ENCODE assay signal across 1 cellular context in genomic region chr6:158031445-158032353, GRCh38.
TF ChIP-seq lines count a peak whose summit lies in the region.

No MANE protein-coding gene starts in this region.

TF ChIP-seq in K562, 482 proteins besides CTCF, POLR2A, EP300 and RAD21 (continued from another document and continues in another):
- no peak for TF ChIP-seq KLF13 (tag; IDR thresholded peaks at IDR 0.05; ENCODE audit: borderline replicate concordance, low read depth)
- peak; percentile 31 for TF ChIP-seq NCOR1 (IDR thresholded peaks at IDR 0.05)
- TF ChIP-seq TCF3 (CRISPR knock-in tag; IDR thresholded peaks at IDR 0.05), result peak; percentile 49
- TF ChIP-seq NR3C1 (CRISPR knock-in tag; IDR thresholded peaks at IDR 0.05), result no peak
- TF ChIP-seq HMG20B (CRISPR knock-in tag; IDR thresholded peaks at IDR 0.05), result no peak
- no peak for TF ChIP-seq ZKSCAN8 (CRISPR knock-in tag; IDR thresholded peaks at IDR 0.05)
- TF ChIP-seq, protein P1, sequence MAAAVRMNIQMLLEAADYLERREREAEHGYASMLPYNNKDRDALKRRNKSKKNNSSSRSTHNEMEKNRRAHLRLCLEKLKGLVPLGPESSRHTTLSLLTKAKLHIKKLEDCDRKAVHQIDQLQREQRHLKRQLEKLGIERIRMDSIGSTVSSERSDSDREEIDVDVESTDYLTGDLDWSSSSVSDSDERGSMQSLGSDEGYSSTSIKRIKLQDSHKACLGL (CRISPR knock-in tag; IDR thresholded peaks at IDR 0.05; ENCODE audit: borderline replicate concordance, poor library complexity, severe bottlenecking), result no peak
- no peak for TF ChIP-seq SOX6 (IDR thresholded peaks at IDR 0.05)
- no peak for TF ChIP-seq ZFX (CRISPR knock-in tag; IDR thresholded peaks at IDR 0.05)
- no peak for TF ChIP-seq CHD2 (IDR thresholded peaks at IDR 0.05; ENCODE audit: low read depth, low read length)
- no peak for TF ChIP-seq KHSRP (IDR thresholded peaks at IDR 0.05)
- TF ChIP-seq MCM5 (IDR thresholded peaks at IDR 0.05; ENCODE audit: low read depth), result no peak
- TF ChIP-seq MGA (IDR thresholded peaks at IDR 0.05), result no peak
- TF ChIP-seq ZFP1 (CRISPR knock-in tag; IDR thresholded peaks at IDR 0.05), result no peak
- TF ChIP-seq RBM34 (IDR thresholded peaks at IDR 0.05; ENCODE audit: borderline replicate concordance, insufficient read depth, low read length), result no peak
- TF ChIP-seq, protein P2, sequence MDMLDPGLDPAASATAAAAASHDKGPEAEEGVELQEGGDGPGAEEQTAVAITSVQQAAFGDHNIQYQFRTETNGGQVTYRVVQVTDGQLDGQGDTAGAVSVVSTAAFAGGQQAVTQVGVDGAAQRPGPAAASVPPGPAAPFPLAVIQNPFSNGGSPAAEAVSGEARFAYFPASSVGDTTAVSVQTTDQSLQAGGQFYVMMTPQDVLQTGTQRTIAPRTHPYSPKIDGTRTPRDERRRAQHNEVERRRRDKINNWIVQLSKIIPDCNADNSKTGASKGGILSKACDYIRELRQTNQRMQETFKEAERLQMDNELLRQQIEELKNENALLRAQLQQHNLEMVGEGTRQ (CRISPR knock-in tag; IDR thresholded peaks at IDR 0.05), result no peak
- TF ChIP-seq, protein P3, sequence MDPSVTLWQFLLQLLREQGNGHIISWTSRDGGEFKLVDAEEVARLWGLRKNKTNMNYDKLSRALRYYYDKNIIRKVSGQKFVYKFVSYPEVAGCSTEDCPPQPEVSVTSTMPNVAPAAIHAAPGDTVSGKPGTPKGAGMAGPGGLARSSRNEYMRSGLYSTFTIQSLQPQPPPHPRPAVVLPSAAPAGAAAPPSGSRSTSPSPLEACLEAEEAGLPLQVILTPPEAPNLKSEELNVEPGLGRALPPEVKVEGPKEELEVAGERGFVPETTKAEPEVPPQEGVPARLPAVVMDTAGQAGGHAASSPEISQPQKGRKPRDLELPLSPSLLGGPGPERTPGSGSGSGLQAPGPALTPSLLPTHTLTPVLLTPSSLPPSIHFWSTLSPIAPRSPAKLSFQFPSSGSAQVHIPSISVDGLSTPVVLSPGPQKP (CRISPR knock-in tag; IDR thresholded peaks at IDR 0.05), result no peak
- TF ChIP-seq RHOXF2B (CRISPR knock-in tag; conservative IDR thresholded peaks at IDR 0.05), result no peak
- no peak for TF ChIP-seq RFX1 (IDR thresholded peaks at IDR 0.05)
- TF ChIP-seq TFAP4 (CRISPR knock-in tag; IDR thresholded peaks at IDR 0.05; ENCODE audit: borderline replicate concordance), result peak; percentile 97
- TF ChIP-seq GTF2E2 (tag; IDR thresholded peaks at IDR 0.05), result no peak
- no peak for TF ChIP-seq ZNF780A (CRISPR knock-in tag; IDR thresholded peaks at IDR 0.05)
- TF ChIP-seq MTF1 (CRISPR knock-in tag; IDR thresholded peaks at IDR 0.05; ENCODE audit: borderline replicate concordance), result no peak
- TF ChIP-seq BHLHE40 (IDR thresholded peaks at IDR 0.05; ENCODE audit: low read length), result peak; percentile 52
- TF ChIP-seq ARNT (IDR thresholded peaks at IDR 0.05), result 0 out of 4 replicates have a peak, but pooled peaks of 1 of the 2 experiments have one; percentile 23
- 0 out of 4 replicates have a peak, but pooled peaks of 1 of the 2 experiments have one; percentile 11 for TF ChIP-seq FOXK2 (conservative IDR thresholded peaks at IDR 0.05 in 1 of 2, IDR thresholded peaks at IDR 0.05 in 1 of 2; ENCODE audit: low read depth in 2 of 2)
- no peak for TF ChIP-seq HDAC1 (IDR thresholded peaks at IDR 0.05)
- TF ChIP-seq SREBF1 (IDR thresholded peaks at IDR 0.05; ENCODE audit: borderline replicate concordance, low read depth, low read length), result no peak
- TF ChIP-seq PTBP1 (IDR thresholded peaks at IDR 0.05; ENCODE audit: low read depth, low read length), result no peak
- no peak for TF ChIP-seq CEBPZ (IDR thresholded peaks at IDR 0.05; ENCODE audit: borderline replicate concordance, low read depth, low read length)
- TF ChIP-seq, protein P4, sequence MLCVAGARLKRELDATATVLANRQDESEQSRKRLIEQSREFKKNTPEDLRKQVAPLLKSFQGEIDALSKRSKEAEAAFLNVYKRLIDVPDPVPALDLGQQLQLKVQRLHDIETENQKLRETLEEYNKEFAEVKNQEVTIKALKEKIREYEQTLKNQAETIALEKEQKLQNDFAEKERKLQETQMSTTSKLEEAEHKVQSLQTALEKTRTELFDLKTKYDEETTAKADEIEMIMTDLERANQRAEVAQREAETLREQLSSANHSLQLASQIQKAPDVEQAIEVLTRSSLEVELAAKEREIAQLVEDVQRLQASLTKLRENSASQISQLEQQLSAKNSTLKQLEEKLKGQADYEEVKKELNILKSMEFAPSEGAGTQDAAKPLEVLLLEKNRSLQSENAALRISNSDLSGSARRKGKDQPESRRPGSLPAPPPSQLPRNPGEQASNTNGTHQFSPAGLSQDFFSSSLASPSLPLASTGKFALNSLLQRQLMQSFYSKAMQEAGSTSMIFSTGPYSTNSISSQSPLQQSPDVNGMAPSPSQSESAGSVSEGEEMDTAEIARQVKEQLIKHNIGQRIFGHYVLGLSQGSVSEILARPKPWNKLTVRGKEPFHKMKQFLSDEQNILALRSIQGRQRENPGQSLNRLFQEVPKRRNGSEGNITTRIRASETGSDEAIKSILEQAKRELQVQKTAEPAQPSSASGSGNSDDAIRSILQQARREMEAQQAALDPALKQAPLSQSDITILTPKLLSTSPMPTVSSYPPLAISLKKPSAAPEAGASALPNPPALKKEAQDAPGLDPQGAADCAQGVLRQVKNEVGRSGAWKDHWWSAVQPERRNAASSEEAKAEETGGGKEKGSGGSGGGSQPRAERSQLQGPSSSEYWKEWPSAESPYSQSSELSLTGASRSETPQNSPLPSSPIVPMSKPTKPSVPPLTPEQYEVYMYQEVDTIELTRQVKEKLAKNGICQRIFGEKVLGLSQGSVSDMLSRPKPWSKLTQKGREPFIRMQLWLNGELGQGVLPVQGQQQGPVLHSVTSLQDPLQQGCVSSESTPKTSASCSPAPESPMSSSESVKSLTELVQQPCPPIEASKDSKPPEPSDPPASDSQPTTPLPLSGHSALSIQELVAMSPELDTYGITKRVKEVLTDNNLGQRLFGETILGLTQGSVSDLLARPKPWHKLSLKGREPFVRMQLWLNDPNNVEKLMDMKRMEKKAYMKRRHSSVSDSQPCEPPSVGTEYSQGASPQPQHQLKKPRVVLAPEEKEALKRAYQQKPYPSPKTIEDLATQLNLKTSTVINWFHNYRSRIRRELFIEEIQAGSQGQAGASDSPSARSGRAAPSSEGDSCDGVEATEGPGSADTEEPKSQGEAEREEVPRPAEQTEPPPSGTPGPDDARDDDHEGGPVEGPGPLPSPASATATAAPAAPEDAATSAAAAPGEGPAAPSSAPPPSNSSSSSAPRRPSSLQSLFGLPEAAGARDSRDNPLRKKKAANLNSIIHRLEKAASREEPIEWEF (CRISPR knock-in tag; IDR thresholded peaks at IDR 0.05), result peak; percentile 74; the same call in 1 of the 2 replicates
- TF ChIP-seq C11orf30 (IDR thresholded peaks at IDR 0.05; ENCODE audit: low read depth), result no peak
- no peak for TF ChIP-seq CBX5 (IDR thresholded peaks at IDR 0.05; ENCODE audit: borderline replicate concordance, low read depth)
- TF ChIP-seq ZFP30 (CRISPR knock-in tag; IDR thresholded peaks at IDR 0.05; ENCODE audit: borderline replicate concordance), result no peak
- TF ChIP-seq RBM15 (IDR thresholded peaks at IDR 0.05; ENCODE audit: insufficient read depth, low read length), result no peak
- no peak for TF ChIP-seq BMI1 (IDR thresholded peaks at IDR 0.05; ENCODE audit: low read length)
- no peak for TF ChIP-seq ZNF239 (CRISPR knock-in tag; IDR thresholded peaks at IDR 0.05)
- TF ChIP-seq ZNF584 (CRISPR knock-in tag; IDR thresholded peaks at IDR 0.05; ENCODE audit: low read depth), result no peak
